In genomic region chr4:180333156-180333555, GRCh38 we compare ENCODE assay signal across 19 cellular contexts.
DNase-seq lines count a peak whose midpoint lies in the region; ATAC-seq, FAIRE-seq and TF ChIP-seq lines count a peak whose summit lies in the region.
"Had no signal": no experiment of that assay in that cellular context is flagged by ENCODE, and none has a peak within 500 bp of the region (broad histone marks: within the 10 kb centered on the region; RNA-seq: fewer than 3 reads in every experiment).

No MANE protein-coding gene starts in this region.

- no peaks in the 10 kb centered on the region for H3K36me3 ChIP-seq in astrocyte (ENCODE audit: insufficient read depth, low read length)

- no peaks in the 10 kb centered on the region for H3K79me2 ChIP-seq in astrocyte (ENCODE audit: insufficient read depth, low read length)

- no peak for TF ChIP-seq CTCF in astrocyte (IDR thresholded peaks at IDR 0.05; ENCODE audit: insufficient read depth, low read depth, low read length)

- no peak overlapping the region for H2AFZ ChIP-seq in astrocyte (ENCODE audit: low read depth, low read length)
- H2AFZ ChIP-seq: GM23248 had no signal

- intact Hi-C loops in cardiac septum (cut with DNase I), result no loop called here

- H4K20me1 ChIP-seq in astrocyte (ENCODE audit: insufficient read depth, low read length), result no peaks in the 10 kb centered on the region

- no peak overlapping the region for H3K27ac Mint-ChIP-seq in astrocyte (ENCODE audit: unreplicated experiment)
- no peak overlapping the region for H3K27ac Mint-ChIP-seq in activated CD8-positive, alpha-beta T cell treated with anti-CD3 and anti-CD28 coated beads, Interleukin-2, amount 10 ng/mL, durations not matched to agents 7 days and 5 days
- H3K27ac Mint-ChIP-seq: B cell; CD4-positive, alpha-beta T cell had no signal

- ATAC-seq in activated CD8-positive, alpha-beta T cell treated with anti-CD3 and anti-CD28 coated beads, Interleukin-2, amount 10 ng/mL, durations not matched to agents 7 days and 5 days, result no peak
- ATAC-seq: HCT116 had no signal

- no peaks in the 10 kb centered on the region for H3K27me3 ChIP-seq in astrocyte (ENCODE audit: insufficient read depth, low read length)

- no peak overlapping the region for H3K9ac ChIP-seq in astrocyte (ENCODE audit: low read length)
- H3K9ac ChIP-seq: GM23248 had no signal

- H3K27ac ChIP-seq in astrocyte (ENCODE audit: low read depth, low read length), result peak overlapping the region; percentile 9
- H3K27ac ChIP-seq: GM23248 had no signal

- H3K4me1 ChIP-seq in astrocyte (ENCODE audit: insufficient read depth, low read length), result no peaks in the 10 kb centered on the region

- H3K27me3 Mint-ChIP-seq in astrocyte (ENCODE audit: low read depth, unreplicated experiment), result no peaks in the 10 kb centered on the region
- H3K27me3 Mint-ChIP-seq in activated CD8-positive, alpha-beta T cell treated with anti-CD3 and anti-CD28 coated beads, Interleukin-2, amount 10 ng/mL, durations not matched to agents 7 days and 5 days (ENCODE audit: low read depth), result no peaks in the 10 kb centered on the region
- H3K27me3 Mint-ChIP-seq: B cell; CD4-positive, alpha-beta T cell had no signal

- FAIRE-seq in astrocyte (lab: Jason Lieb, UNC), result no peak
- FAIRE-seq: A204.1, G401.6, GM12891, H54 had no signal

- H3K4me3 Mint-ChIP-seq in astrocyte (ENCODE audit: unreplicated experiment), result no peak overlapping the region
- H3K4me3 Mint-ChIP-seq in activated CD8-positive, alpha-beta T cell treated with anti-CD3 and anti-CD28 coated beads, Interleukin-2, amount 10 ng/mL, durations not matched to agents 7 days and 5 days, result no peak overlapping the region
- H3K4me3 Mint-ChIP-seq: B cell; CD4-positive, alpha-beta T cell had no signal

- H3K4me3 ChIP-seq in astrocyte (ENCODE audit: insufficient read depth, low read depth, low read length), result no peak overlapping the region
- H3K4me3 ChIP-seq: GM23248 had no signal

- peaks cover 2% of the 10 kb centered on the region for H3K9me3 Mint-ChIP-seq in astrocyte (ENCODE audit: unreplicated experiment)
- peaks cover 7% of the 10 kb centered on the region for H3K9me3 Mint-ChIP-seq in activated CD8-positive, alpha-beta T cell treated with anti-CD3 and anti-CD28 coated beads, Interleukin-2, amount 10 ng/mL, durations not matched to agents 7 days and 5 days (ENCODE audit: insufficient read depth)

- POLR2A ChIA-PET in activated CD8-positive, alpha-beta T cell treated with anti-CD3 and anti-CD28 coated beads, Interleukin-2, amount 10 ng/mL, durations not matched to agents 7 days and 5 days (lab: Charles Lee), result no interaction called here

- H3K4me2 ChIP-seq in astrocyte (ENCODE audit: low read length), result no peak overlapping the region

- no peaks in the 10 kb centered on the region for H3K9me3 ChIP-seq in astrocyte (ENCODE audit: insufficient read depth, low read depth, low read length)

- DNase-seq in ELR (ENCODE audit: low read depth) (peak; percentile 40), M059J (ENCODE audit: low read depth) (peak; percentile 3), astrocyte (ENCODE audit: low read depth) (peak; percentile 60), kidney glomerular epithelial cell (lab: John Stamatoyannopoulos, UW) (peak; percentile 9), DMS114 treated with DMSO at 0.1 percent for 48 hours (lab: John Stamatoyannopoulos, UW; ENCODE audit: unreplicated experiment) (no peak), cardiac septum (ENCODE audit: low spot score) (no peak)
- no peak for DNase-seq in activated CD8-positive, alpha-beta T cell treated with anti-CD3 and anti-CD28 coated beads, Interleukin-2, amount 10 ng/mL, durations not matched to agents 7 days and 5 days
- DNase-seq: C1 segment of cervical spinal cord; Calu3; CD4-positive, alpha-beta T cell; DMS 273 treated with DMSO at 0.1 percent for 48 hours; DMS79; GM23248 had no signal

- no peaks in the 10 kb centered on the region for H3K36me3 Mint-ChIP-seq in astrocyte (ENCODE audit: low read depth, unreplicated experiment)
- no peaks in the 10 kb centered on the region for H3K36me3 Mint-ChIP-seq in activated CD8-positive, alpha-beta T cell treated with anti-CD3 and anti-CD28 coated beads, Interleukin-2, amount 10 ng/mL, durations not matched to agents 7 days and 5 days (ENCODE audit: low read depth)

- CTCF ChIA-PET in activated CD8-positive, alpha-beta T cell treated with anti-CD3 and anti-CD28 coated beads, Interleukin-2, amount 10 ng/mL, durations not matched to agents 7 days and 5 days (lab: Charles Lee), result no interaction called here

- H3K4me1 Mint-ChIP-seq in astrocyte (ENCODE audit: low read depth, unreplicated experiment), result peaks cover 2% of the 10 kb centered on the region
- H3K4me1 Mint-ChIP-seq in activated CD8-positive, alpha-beta T cell treated with anti-CD3 and anti-CD28 coated beads, Interleukin-2, amount 10 ng/mL, durations not matched to agents 7 days and 5 days (ENCODE audit: low read depth), result no peaks in the 10 kb centered on the region
- H3K4me1 Mint-ChIP-seq: B cell had no signal

Comparison
In these comparisons a context has a peak if more than half of its experiments do, and no peak if none do; other contexts are left out.
1. DNase-seq: peak in ELR (single experiment), M059J (single experiment), astrocyte (single experiment) and kidney glomerular epithelial cell (single experiment); none in DMS114 treated with DMSO at 0.1 percent for 48 hours (single experiment), cardiac septum (single experiment) and activated CD8-positive, alpha-beta T cell treated with anti-CD3 and anti-CD28 coated beads, Interleukin-2, amount 10 ng/mL, durations not matched to agents 7 days and 5 days (single experiment).